ENCODE assay signal across 1 cellular context in the genomic region with DNA sequence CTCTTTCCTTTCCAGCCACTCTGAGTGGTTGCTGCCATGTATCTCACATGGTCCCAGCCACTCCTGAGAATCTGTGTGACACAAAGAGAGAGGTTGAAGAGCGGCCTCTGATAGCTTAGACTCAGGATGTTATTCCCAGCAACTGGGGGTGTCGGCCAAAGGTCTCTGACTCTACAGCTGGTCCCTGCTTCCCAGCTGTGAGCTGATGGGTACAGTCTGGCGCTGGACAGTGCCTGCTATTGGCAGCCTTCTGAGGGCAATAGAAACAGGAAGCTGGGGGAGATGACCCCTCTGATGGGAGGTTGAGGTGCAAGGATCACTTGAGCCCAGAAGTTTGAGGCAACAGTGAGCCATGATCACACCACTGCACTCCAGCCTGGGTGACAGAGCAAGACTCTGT.
TF ChIP-seq lines count a peak whose summit lies in the region.

No MANE protein-coding gene starts in this region.

TF ChIP-seq in SK-N-SH, 30 proteins besides CTCF, POLR2A, EP300 and RAD21 (continued from another document):
- TF ChIP-seq, protein P1, sequence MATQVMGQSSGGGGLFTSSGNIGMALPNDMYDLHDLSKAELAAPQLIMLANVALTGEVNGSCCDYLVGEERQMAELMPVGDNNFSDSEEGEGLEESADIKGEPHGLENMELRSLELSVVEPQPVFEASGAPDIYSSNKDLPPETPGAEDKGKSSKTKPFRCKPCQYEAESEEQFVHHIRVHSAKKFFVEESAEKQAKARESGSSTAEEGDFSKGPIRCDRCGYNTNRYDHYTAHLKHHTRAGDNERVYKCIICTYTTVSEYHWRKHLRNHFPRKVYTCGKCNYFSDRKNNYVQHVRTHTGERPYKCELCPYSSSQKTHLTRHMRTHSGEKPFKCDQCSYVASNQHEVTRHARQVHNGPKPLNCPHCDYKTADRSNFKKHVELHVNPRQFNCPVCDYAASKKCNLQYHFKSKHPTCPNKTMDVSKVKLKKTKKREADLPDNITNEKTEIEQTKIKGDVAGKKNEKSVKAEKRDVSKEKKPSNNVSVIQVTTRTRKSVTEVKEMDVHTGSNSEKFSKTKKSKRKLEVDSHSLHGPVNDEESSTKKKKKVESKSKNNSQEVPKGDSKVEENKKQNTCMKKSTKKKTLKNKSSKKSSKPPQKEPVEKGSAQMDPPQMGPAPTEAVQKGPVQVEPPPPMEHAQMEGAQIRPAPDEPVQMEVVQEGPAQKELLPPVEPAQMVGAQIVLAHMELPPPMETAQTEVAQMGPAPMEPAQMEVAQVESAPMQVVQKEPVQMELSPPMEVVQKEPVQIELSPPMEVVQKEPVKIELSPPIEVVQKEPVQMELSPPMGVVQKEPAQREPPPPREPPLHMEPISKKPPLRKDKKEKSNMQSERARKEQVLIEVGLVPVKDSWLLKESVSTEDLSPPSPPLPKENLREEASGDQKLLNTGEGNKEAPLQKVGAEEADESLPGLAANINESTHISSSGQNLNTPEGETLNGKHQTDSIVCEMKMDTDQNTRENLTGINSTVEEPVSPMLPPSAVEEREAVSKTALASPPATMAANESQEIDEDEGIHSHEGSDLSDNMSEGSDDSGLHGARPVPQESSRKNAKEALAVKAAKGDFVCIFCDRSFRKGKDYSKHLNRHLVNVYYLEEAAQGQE (IDR thresholded peaks at IDR 0.05; ENCODE audit: low read depth, low read length) = no peak
- TF ChIP-seq NFIC (IDR thresholded peaks at IDR 0.05; ENCODE audit: borderline replicate concordance) (no peak), YY1 (IDR thresholded peaks at IDR 0.05; ENCODE audit: low read depth) (no peak), GATA2 (CRISPR knock-in tag; IDR thresholded peaks at IDR 0.05) (no peak), SIN3A (IDR thresholded peaks at IDR 0.05; ENCODE audit: borderline replicate concordance, low read depth, low read length) (no peak)
